21 cellular contexts compared by ENCODE assay signal in genomic region chr21:34945288-34945687, GRCh38.
DNase-seq lines count a peak whose midpoint lies in the region; ATAC-seq and TF ChIP-seq lines count a peak whose summit lies in the region.
"Had no signal": no experiment of that assay in that cellular context is flagged by ENCODE, and none has a peak within 500 bp of the region (broad histone marks: within the 10 kb centered on the region; RNA-seq: fewer than 3 reads in every experiment).

No MANE protein-coding gene starts in this region.

- CTCF ChIA-PET in MCF 10A (lab: Yijun Ruan, JAX) (interaction anchor here (1.1 kb wide), 1 partner anchor 12 kb away, joined by 3 read pairs; no protein-coding TSS in a partner anchor), mammary epithelial cell (lab: Charles Lee; ENCODE audit: low non-redundant PET) (no interaction called here)

- H3K4me3 ChIP-seq in breast epithelium (no peak overlapping the region), Loucy (ENCODE audit: low read length, poor library complexity, severe bottlenecking) (no peak overlapping the region), mammary epithelial cell (replicated peaks in 1 of 3; ENCODE audit: insufficient read depth in 1 of 3, low read depth in 2 of 3, low read length in 3 of 3) (no peak overlapping the region)
- H3K4me3 ChIP-seq: esophagus squamous epithelium, gastroesophageal sphincter had no signal

- no peaks in the 10 kb centered on the region for H3K4me1 ChIP-seq in breast epithelium
- H3K4me1 ChIP-seq in Loucy (ENCODE audit: insufficient read depth, low read length, poor library complexity, severe bottlenecking): peaks cover 82% of the 10 kb centered on the region
- no peaks in the 10 kb centered on the region for H3K4me1 ChIP-seq in mammary epithelial cell (ENCODE audit: insufficient read depth, low read length)
- H3K4me1 ChIP-seq: esophagus squamous epithelium, gastroesophageal sphincter had no signal

- H3F3A ChIP-seq in Loucy (ENCODE audit: low read depth): no peaks in the 10 kb centered on the region

- H4K20me1 ChIP-seq in Loucy (ENCODE audit: insufficient read depth, low read length, poor library complexity, severe bottlenecking): peaks cover 90% of the 10 kb centered on the region
- H4K20me1 ChIP-seq in mammary epithelial cell (ENCODE audit: insufficient read depth, low read length): no peaks in the 10 kb centered on the region

- H3K27ac ChIP-seq in breast epithelium: no peak overlapping the region
- H3K27ac ChIP-seq in mammary epithelial cell (ENCODE audit: insufficient read depth, low read depth, low read length): no peak overlapping the region
- H3K27ac ChIP-seq: esophagus squamous epithelium, gastroesophageal sphincter had no signal

- no peak for TF ChIP-seq POLR2A in breast epithelium (IDR thresholded peaks at IDR 0.05)

- ATAC-seq in stimulated activated naive CD8-positive, alpha-beta T cell treated with anti-CD3 and anti-CD28 coated beads, Interleukin-15, amount 100 ng/mL, for 72 hours: no peak
- no peak for ATAC-seq in T-helper 17 cell
- ATAC-seq: gastroesophageal sphincter, sciatic nerve had no signal

- H3K27me3 ChIP-seq in breast epithelium: no peaks in the 10 kb centered on the region
- no peaks in the 10 kb centered on the region for H3K27me3 ChIP-seq in Loucy (ENCODE audit: insufficient read depth, low read length, poor library complexity, severe bottlenecking)
- H3K27me3 ChIP-seq in mammary epithelial cell (ENCODE audit: insufficient read depth, low read length): no peaks in the 10 kb centered on the region

- H3K4me1 Mint-ChIP-seq in MCF 10A (ENCODE audit: insufficient read depth, unreplicated experiment) (peaks cover 11% of the 10 kb centered on the region), T-helper 17 cell (peaks cover 59% of the 10 kb centered on the region)
- peaks cover 90% of the 10 kb centered on the region for H3K4me1 Mint-ChIP-seq in stimulated activated naive CD8-positive, alpha-beta T cell treated with anti-CD3 and anti-CD28 coated beads, Interleukin-15, amount 100 ng/mL, for 72 hours

- H3K9me2 ChIP-seq in Loucy (replicated peaks; ENCODE audit: low read depth, low read length): no peaks in the 10 kb centered on the region

- peak overlapping the region; percentile 1 for H3K27ac Mint-ChIP-seq in MCF 10A (ENCODE audit: low read depth, unreplicated experiment)
- H3K27ac Mint-ChIP-seq in stimulated activated naive CD8-positive, alpha-beta T cell treated with anti-CD3 and anti-CD28 coated beads, Interleukin-15, amount 100 ng/mL, for 72 hours: peak overlapping the region; percentile 31 to 94
- no peak overlapping the region for H3K27ac Mint-ChIP-seq in T-helper 17 cell

- peaks cover 8% of the 10 kb centered on the region for H3K9me3 Mint-ChIP-seq in MCF 10A (ENCODE audit: unreplicated experiment)
- H3K9me3 Mint-ChIP-seq in stimulated activated naive CD8-positive, alpha-beta T cell treated with anti-CD3 and anti-CD28 coated beads, Interleukin-15, amount 100 ng/mL, for 72 hours: no peaks in the 10 kb centered on the region

- no peaks in the 10 kb centered on the region for H3K9me3 ChIP-seq in breast epithelium
- H3K9me3 ChIP-seq in Loucy (ENCODE audit: insufficient read depth, low read depth, low read length): no peaks in the 10 kb centered on the region
- no peaks in the 10 kb centered on the region for H3K9me3 ChIP-seq in mammary epithelial cell (replicated peaks; ENCODE audit: insufficient read depth, low read length)
- no peaks in the 10 kb centered on the region for H3K9me3 ChIP-seq in T-helper 17 cell (ENCODE audit: control insufficient read depth, low read length, poor library complexity, severe bottlenecking)
- H3K9me3 ChIP-seq: esophagus squamous epithelium, gastroesophageal sphincter had no signal

- dilution Hi-C loops in mammary epithelial cell (cut with HindIII; ENCODE audit: low sequenced_read_pairs): no loop called here

- H3K79me2 ChIP-seq in Loucy (ENCODE audit: insufficient read depth, low read length) (peaks cover 100% of the 10 kb centered on the region), mammary epithelial cell (ENCODE audit: insufficient read depth, low read length) (no peaks in the 10 kb centered on the region)

- H3K36me3 Mint-ChIP-seq in MCF 10A (ENCODE audit: insufficient read depth, unreplicated experiment) (no peaks in the 10 kb centered on the region), T-helper 17 cell (ENCODE audit: low read depth) (no peaks in the 10 kb centered on the region)

- H3K4me3 Mint-ChIP-seq in MCF 10A (ENCODE audit: unreplicated experiment): no peak overlapping the region
- peak overlapping the region; percentile 54 to 80 for H3K4me3 Mint-ChIP-seq in stimulated activated naive CD8-positive, alpha-beta T cell treated with anti-CD3 and anti-CD28 coated beads, Interleukin-15, amount 100 ng/mL, for 72 hours
- H3K4me3 Mint-ChIP-seq in T-helper 17 cell: no peak overlapping the region

- BruUV-seq in MCF 10A (replicated peaks; lab: Mats Ljungman, UMichigan) (no TSS peak), mammary epithelial cell (replicated peaks; lab: Mats Ljungman, UMichigan) (no TSS peak)

- no peak for DNase-seq in MCF 10A (ENCODE audit: unreplicated experiment)
- no peak for DNase-seq in breast epithelium (ENCODE audit: low spot score in 2 of 2)
- DNase-seq in mammary epithelial cell: no peak
- DNase-seq in stimulated activated naive CD8-positive, alpha-beta T cell treated with anti-CD3 and anti-CD28 coated beads, Interleukin-15, amount 100 ng/mL, for 72 hours: no peak
- no peak for DNase-seq in cerebellar nuclear complex (lab: John Stamatoyannopoulos, UW)
- no peak for DNase-seq in T-helper 17 cell
- DNase-seq: activated gamma-delta T cell treated with Interleukin-2 at 50 U/mL for 16 hours; AML-193; effector memory CD4-positive, alpha-beta T cell; esophagus squamous epithelium; HCEC 1CT; Karpas-422; kidney glomerular epithelial cell; NCI-H1048; NCI-H1930; NCI-H345; Right ventricle myocardium superior; trophoblast cell had no signal

- H3K4me2 ChIP-seq in Loucy (ENCODE audit: low read depth, low read length, poor library complexity, severe bottlenecking) (peak overlapping the region; percentile 38), mammary epithelial cell (ENCODE audit: insufficient read depth, low read depth, low read length) (no peak overlapping the region)

- POLR2A ChIA-PET in MCF 10A (lab: Yijun Ruan, JAX): interaction anchor here (0.7 kb wide), 1 partner anchor 1620 kb away, joined by 3 read pairs; no protein-coding TSS in a partner anchor

- in situ Hi-C loops in mammary epithelial cell (cut with MboI; ENCODE audit: low sequenced_read_pairs in 2 of 2): no loop called here

- WGBS in mammary epithelial cell (ENCODE audit: low coverage, missing lambda C conversion rate): 97% methylated on average over 3 of the region's 3 CpGs

- intact Hi-C loops in MCF 10A (cut with micrococcal nuclease) (no loop called here), breast epithelium (cut with DNase I; ENCODE audit: low total_unique reads) (no loop called here), mammary epithelial cell (cut with micrococcal nuclease) (no loop called here)

- H3K27me3 Mint-ChIP-seq in MCF 10A (ENCODE audit: insufficient read depth, unreplicated experiment) (no peaks in the 10 kb centered on the region), T-helper 17 cell (no peaks in the 10 kb centered on the region)
- no peaks in the 10 kb centered on the region for H3K27me3 Mint-ChIP-seq in stimulated activated naive CD8-positive, alpha-beta T cell treated with anti-CD3 and anti-CD28 coated beads, Interleukin-15, amount 100 ng/mL, for 72 hours

- no peak for TF ChIP-seq CTCF in MCF 10A (IDR thresholded peaks at IDR 0.05; ENCODE audit: unreplicated experiment)
- TF ChIP-seq CTCF in breast epithelium (IDR thresholded peaks at IDR 0.05): no peak
- no peak for TF ChIP-seq CTCF in Loucy (conservative IDR thresholded peaks at IDR 0.05; ENCODE audit: low read length)
- TF ChIP-seq CTCF in mammary epithelial cell (conservative IDR thresholded peaks at IDR 0.05 in 1 of 2, IDR thresholded peaks at IDR 0.05 in 1 of 2; ENCODE audit: extremely low read depth in 1 of 2, insufficient read depth in 1 of 2, low read depth in 1 of 2, low read length in 2 of 2): no peak

- H3K9ac ChIP-seq in Loucy (ENCODE audit: low read depth, low read length, poor library complexity, severe bottlenecking) (peak overlapping the region; percentile 51), mammary epithelial cell (ENCODE audit: insufficient read depth, low read length) (no peak overlapping the region)

- H2AFZ ChIP-seq in Loucy (ENCODE audit: low read length) (no peak overlapping the region), mammary epithelial cell (ENCODE audit: low read depth, low read length) (peak overlapping the region; percentile 8)

- H3K36me3 ChIP-seq in breast epithelium (no peaks in the 10 kb centered on the region), Loucy (ENCODE audit: insufficient read depth, low read length) (peaks cover 45% of the 10 kb centered on the region; the same call in 1 of the 2 replicates), mammary epithelial cell (ENCODE audit: insufficient read depth, low read length) (no peaks in the 10 kb centered on the region)
- H3K36me3 ChIP-seq: esophagus squamous epithelium, gastroesophageal sphincter had no signal

Comparison
In these comparisons a context has a peak if more than half of its experiments do, and no peak if none do; other contexts are left out.
1. H3K4me3 Mint-ChIP-seq: peak in stimulated activated naive CD8-positive, alpha-beta T cell treated with anti-CD3 and anti-CD28 coated beads, Interleukin-15, amount 100 ng/mL, for 72 hours (2 of 2); none in MCF 10A (single experiment) and T-helper 17 cell (single experiment).